8 cellular contexts compared by ENCODE assay signal in the genomic region with DNA sequence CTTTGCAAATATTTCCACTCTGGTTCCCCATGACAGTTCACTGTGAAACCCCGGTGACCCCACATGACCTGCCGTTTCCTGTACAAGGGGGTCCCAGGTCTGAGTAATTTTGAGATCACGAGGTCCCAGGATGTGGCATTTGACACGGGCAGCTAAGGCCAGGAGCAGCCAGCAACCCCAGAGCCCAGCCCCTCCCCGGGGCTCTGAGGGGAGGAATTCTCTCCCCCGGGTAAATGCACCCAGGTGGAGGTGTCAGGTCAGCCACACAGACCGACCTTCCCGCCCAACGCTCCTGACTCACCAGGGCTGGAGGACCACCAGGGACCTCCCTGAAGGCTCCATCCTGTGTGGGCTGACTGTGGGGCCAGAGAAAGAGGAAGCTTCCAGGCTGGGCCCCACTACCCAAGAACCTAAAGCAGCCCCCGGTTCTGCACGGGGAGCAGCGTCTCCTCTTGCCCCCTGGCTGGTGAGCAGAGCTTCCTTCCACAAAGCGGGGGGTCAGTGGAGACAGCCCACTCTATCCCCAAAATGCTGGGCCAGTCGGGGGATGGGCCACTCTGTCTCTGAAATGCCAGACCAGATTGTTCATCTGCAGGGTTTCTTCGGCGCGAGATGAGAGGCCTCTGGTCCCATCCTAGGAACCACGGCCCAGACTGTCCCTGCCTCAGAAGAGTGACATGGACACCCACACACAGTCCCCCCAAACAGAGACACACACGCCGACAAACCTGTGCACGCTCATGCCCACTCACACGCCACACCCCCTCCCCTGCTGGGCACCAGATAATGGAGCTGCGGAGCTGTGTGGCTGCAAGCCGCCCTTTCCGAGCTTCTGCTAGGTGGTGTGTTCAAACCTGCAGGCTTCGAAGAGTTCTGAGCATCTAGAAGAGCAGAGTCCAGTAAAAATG. TPM values are rescaled to one million over a fixed set of nuclear protein-coding genes. Genes with fewer than 3 reads are reported as not detected.
DNase-seq lines count a peak whose midpoint lies in the region; ATAC-seq and TF ChIP-seq lines count a peak whose summit lies in the region.

No MANE protein-coding gene starts in this region.

- no peaks in the 10 kb centered on the region for H3K9me3 Mint-ChIP-seq in activated CD8-positive, alpha-beta T cell treated with anti-CD3 and anti-CD28 coated beads for 36 hours
- no peaks in the 10 kb centered on the region for H3K9me3 Mint-ChIP-seq in natural killer cell treated with Interleukin-12 subunit alpha and Interleukin-12 subunit beta and Interleukin-15 and Interleukin-18, amount 100 ng/mL, for 72 hours
- no peaks in the 10 kb centered on the region for H3K9me3 Mint-ChIP-seq in progenitor cell of endocrine pancreas (ENCODE audit: low read depth)

- POLR2A ChIA-PET in activated CD8-positive, alpha-beta T cell treated with anti-CD3 and anti-CD28 coated beads for 36 hours (lab: Charles Lee), result interaction anchor here (1.3 to 2.4 kb wide), 3 partner anchors 15 to 32 kb away, joined by 3 to 12 read pairs (median 4); a partner anchor contains a TSS

- H3K27me3 Mint-ChIP-seq in activated CD8-positive, alpha-beta T cell treated with anti-CD3 and anti-CD28 coated beads for 36 hours, result no peaks in the 10 kb centered on the region
- H3K27me3 Mint-ChIP-seq in natural killer cell treated with Interleukin-12 subunit alpha and Interleukin-12 subunit beta and Interleukin-15 and Interleukin-18, amount 100 ng/mL, for 72 hours, result no peaks in the 10 kb centered on the region
- peaks cover 19% of the 10 kb centered on the region for H3K27me3 Mint-ChIP-seq in progenitor cell of endocrine pancreas

- H3K27ac Mint-ChIP-seq in activated CD8-positive, alpha-beta T cell treated with anti-CD3 and anti-CD28 coated beads for 36 hours, result peak overlapping the region; percentile 93
- peak overlapping the region; percentile 97 to 99 for H3K27ac Mint-ChIP-seq in natural killer cell treated with Interleukin-12 subunit alpha and Interleukin-12 subunit beta and Interleukin-15 and Interleukin-18, amount 100 ng/mL, for 72 hours
- H3K27ac Mint-ChIP-seq in progenitor cell of endocrine pancreas, result no peak overlapping the region

- H3K36me3 Mint-ChIP-seq in activated CD8-positive, alpha-beta T cell treated with anti-CD3 and anti-CD28 coated beads for 36 hours (ENCODE audit: low read depth), result no peaks in the 10 kb centered on the region
- H3K36me3 Mint-ChIP-seq in natural killer cell treated with Interleukin-12 subunit alpha and Interleukin-12 subunit beta and Interleukin-15 and Interleukin-18, amount 100 ng/mL, for 72 hours, result no peaks in the 10 kb centered on the region
- H3K36me3 Mint-ChIP-seq in progenitor cell of endocrine pancreas (ENCODE audit: insufficient read depth), result no peaks in the 10 kb centered on the region

- ATAC-seq in HG02870 (IDR thresholded peaks at IDR 0.05; ENCODE audit: unreplicated experiment), result peak; percentile 36
- ATAC-seq in activated CD8-positive, alpha-beta T cell treated with anti-CD3 and anti-CD28 coated beads for 36 hours, result peak; percentile 75
- ATAC-seq in natural killer cell treated with Interleukin-12 subunit alpha and Interleukin-12 subunit beta and Interleukin-15 and Interleukin-18, amount 100 ng/mL, for 72 hours, result peak; percentile 82 to 85
- ATAC-seq in HG03025 (IDR thresholded peaks at IDR 0.05; ENCODE audit: low FRiP score, unreplicated experiment), result no peak

- intact Hi-C loops in activated CD8-positive, alpha-beta T cell treated with anti-CD3 and anti-CD28 coated beads for 36 hours (cut with micrococcal nuclease), result loop anchor here (5.0 kb wide), 1 partner anchor 117 kb away; no protein-coding TSS in a partner anchor

- DNase-seq in GM13977 (ENCODE audit: low spot score) (peak; percentile 64), progenitor cell of endocrine pancreas (ENCODE audit: low spot score, unreplicated experiment) (no peak), NCI-H1694 treated with DMSO at 0.1 percent for 48 hours (lab: John Stamatoyannopoulos, UW) (no peak), cerebellum (ENCODE audit: low spot score) (no peak)
- peak; percentile 93 for DNase-seq in activated CD8-positive, alpha-beta T cell treated with anti-CD3 and anti-CD28 coated beads for 36 hours
- DNase-seq in natural killer cell treated with Interleukin-12 subunit alpha and Interleukin-12 subunit beta and Interleukin-15 and Interleukin-18, amount 100 ng/mL, for 72 hours (ENCODE audit: low spot score), result peak; percentile 92

- TF ChIP-seq CTCF in GM13977 (IDR thresholded peaks at IDR 0.05; ENCODE audit: extremely low read depth, insufficient read depth, missing control alignments) (no peak), progenitor cell of endocrine pancreas (IDR thresholded peaks at IDR 0.05; ENCODE audit: unreplicated experiment) (no peak)
- TF ChIP-seq CTCF in activated CD8-positive, alpha-beta T cell treated with anti-CD3 and anti-CD28 coated beads for 36 hours (IDR thresholded peaks at IDR 0.05), result no peak

- in situ Hi-C loops in GM13977 (cut with MboI; ENCODE audit: low pct_unique_long_range_greater_than_20kb, low sequenced_read_pairs, unreplicated experiment), result no loop called here

- H3K4me3 Mint-ChIP-seq in activated CD8-positive, alpha-beta T cell treated with anti-CD3 and anti-CD28 coated beads for 36 hours, result peak overlapping the region; percentile 52
- peak overlapping the region; percentile 83 for H3K4me3 Mint-ChIP-seq in natural killer cell treated with Interleukin-12 subunit alpha and Interleukin-12 subunit beta and Interleukin-15 and Interleukin-18, amount 100 ng/mL, for 72 hours
- no peak overlapping the region for H3K4me3 Mint-ChIP-seq in progenitor cell of endocrine pancreas (ENCODE audit: low read depth)

- CTCF ChIA-PET in activated CD8-positive, alpha-beta T cell treated with anti-CD3 and anti-CD28 coated beads for 36 hours (lab: Charles Lee), result interaction anchor here (0.9 to 3.7 kb wide), 5 partner anchors 9 to 189 kb away, joined by 3 to 19 read pairs (median 7); no protein-coding TSS in a partner anchor

- H3K4me1 Mint-ChIP-seq in activated CD8-positive, alpha-beta T cell treated with anti-CD3 and anti-CD28 coated beads for 36 hours (ENCODE audit: low read depth), result peaks cover 50% of the 10 kb centered on the region
- peaks cover 34 to 41% of the 10 kb centered on the region in 2 donors for H3K4me1 Mint-ChIP-seq in natural killer cell treated with Interleukin-12 subunit alpha and Interleukin-12 subunit beta and Interleukin-15 and Interleukin-18, amount 100 ng/mL, for 72 hours (ENCODE audit: low read depth in 2 of 2)
- H3K4me1 Mint-ChIP-seq in progenitor cell of endocrine pancreas (ENCODE audit: low read depth), result peaks cover 8% of the 10 kb centered on the region

RNA-seq across cellular contexts. Expression of a gene that starts 23.4 kb away (rescaled TPM):
- total RNA-seq in activated CD8-positive, alpha-beta T cell treated with anti-CD3 and anti-CD28 coated beads for 36 hours, result 10 to 100 TPM; 66.5 to 68.4 TPM
- 10 to 100 TPM; 42.9 to 88.3 TPM for total RNA-seq in natural killer cell treated with Interleukin-12 subunit alpha and Interleukin-12 subunit beta and Interleukin-15 and Interleukin-18, amount 100 ng/mL, for 72 hours
- 2.6 and 3.6 TPM in 2 replicates for total RNA-seq in progenitor cell of endocrine pancreas
- total RNA-seq in cerebellum, result 2.1 TPM

Comparison
In these comparisons a context has a peak if more than half of its experiments do, and no peak if none do; other contexts are left out.
1. DNase-seq: peak in GM13977 (single experiment), activated CD8-positive, alpha-beta T cell treated with anti-CD3 and anti-CD28 coated beads for 36 hours (single experiment) and natural killer cell treated with Interleukin-12 subunit alpha and Interleukin-12 subunit beta and Interleukin-15 and Interleukin-18, amount 100 ng/mL, for 72 hours (single experiment); none in progenitor cell of endocrine pancreas (single experiment), NCI-H1694 treated with DMSO at 0.1 percent for 48 hours (single experiment) and cerebellum (single experiment).